Comparison of ENCODE assay signal across 14 cellular contexts in the genomic region with DNA sequence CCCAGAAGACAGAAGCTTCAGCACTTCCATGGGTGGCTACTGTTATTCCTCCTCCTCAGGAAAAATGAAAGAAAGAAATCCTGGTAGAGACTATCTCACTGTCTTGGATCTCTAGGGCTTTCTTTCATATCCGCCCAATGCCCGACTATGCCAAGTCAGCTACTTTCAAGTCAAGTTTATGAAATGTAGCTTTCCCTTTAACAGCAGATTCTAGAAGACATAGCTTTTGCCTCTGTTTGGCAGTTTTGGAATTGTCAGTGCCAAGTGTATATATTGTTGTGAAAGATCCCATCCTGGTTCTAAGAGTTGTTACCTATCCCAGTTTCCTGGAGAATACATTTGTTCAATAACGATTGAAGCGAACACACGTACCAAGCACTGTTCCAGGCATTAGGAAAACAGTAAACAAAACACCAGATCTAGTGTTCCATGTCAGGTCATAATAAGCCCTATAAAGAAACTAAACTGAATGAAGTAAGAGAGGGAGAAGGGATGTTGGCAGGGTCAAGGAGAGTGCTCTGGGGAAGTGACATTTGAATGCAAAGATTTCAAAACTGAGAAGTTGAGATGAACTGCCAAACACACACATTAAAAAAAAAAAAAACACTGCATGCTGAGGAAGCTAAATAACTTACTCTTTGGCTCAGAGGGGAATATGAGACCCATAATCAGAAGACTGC. TPM values are rescaled to one million over a fixed set of nuclear protein-coding genes. Genes with fewer than 3 reads are reported as not detected.
DNase-seq lines count a peak whose midpoint lies in the region; ATAC-seq, FAIRE-seq and TF ChIP-seq lines count a peak whose summit lies in the region.
"Had no signal": no experiment of that assay in that cellular context is flagged by ENCODE, and none has a peak within 500 bp of the region (broad histone marks: within the 10 kb centered on the region; RNA-seq: fewer than 3 reads in every experiment).

No MANE protein-coding gene starts in this region.

- H3K36me3 ChIP-seq in breast epithelium: no peaks in the 10 kb centered on the region
- H3K36me3 ChIP-seq in mammary epithelial cell (ENCODE audit: insufficient read depth, low read length): no peaks in the 10 kb centered on the region
- H3K36me3 ChIP-seq in urinary bladder (ENCODE audit: insufficient read depth): no peaks in the 10 kb centered on the region

- H3K27ac ChIP-seq in breast epithelium (no peak overlapping the region), mammary epithelial cell (ENCODE audit: insufficient read depth, low read depth, low read length) (no peak overlapping the region), right cardiac atrium (ENCODE audit: low read length) (no peak overlapping the region), urinary bladder (ENCODE audit: low read depth) (no peak overlapping the region)

- H2AFZ ChIP-seq in mammary epithelial cell (ENCODE audit: low read depth, low read length): no peak overlapping the region

- FAIRE-seq in H54 (lab: Jason Lieb, UNC): no peak

- TF ChIP-seq CTCF in breast epithelium (IDR thresholded peaks at IDR 0.05) (no peak), mammary epithelial cell (conservative IDR thresholded peaks at IDR 0.05 in 1 of 2, IDR thresholded peaks at IDR 0.05 in 1 of 2; ENCODE audit: extremely low read depth in 1 of 2, insufficient read depth in 1 of 2, low read depth in 1 of 2, low read length in 2 of 2) (no peak)

- no peaks in the 10 kb centered on the region for H3K79me2 ChIP-seq in mammary epithelial cell (ENCODE audit: insufficient read depth, low read length)

- ATAC-seq in HG03520 (IDR thresholded peaks at IDR 0.05; ENCODE audit: unreplicated experiment): peak; percentile 13
- ATAC-seq in right cardiac atrium: peak; percentile 68 to 77
- no peak for ATAC-seq in GM18517 (IDR thresholded peaks at IDR 0.05; ENCODE audit: unreplicated experiment)

- H4K20me1 ChIP-seq in mammary epithelial cell (ENCODE audit: insufficient read depth, low read length): no peaks in the 10 kb centered on the region

- 83% methylated on average over 5 of the region's 5 CpGs for WGBS in mammary epithelial cell (ENCODE audit: low coverage, missing lambda C conversion rate)
- WGBS in right cardiac atrium: 45% methylated on average over 5 of the region's 5 CpGs
- WGBS in urinary bladder: 51% methylated on average over 5 of the region's 5 CpGs

- no peaks in the 10 kb centered on the region for H3K9me3 ChIP-seq in breast epithelium
- H3K9me3 ChIP-seq in mammary epithelial cell (replicated peaks; ENCODE audit: insufficient read depth, low read length): no peaks in the 10 kb centered on the region
- no peaks in the 10 kb centered on the region for H3K9me3 ChIP-seq in right cardiac atrium (ENCODE audit: control insufficient read depth, low read length)

- H3K27me3 ChIP-seq in breast epithelium (no peaks in the 10 kb centered on the region), mammary epithelial cell (ENCODE audit: insufficient read depth, low read length) (peaks cover 2% of the 10 kb centered on the region), right cardiac atrium (ENCODE audit: control insufficient read depth, insufficient read depth) (no peaks in the 10 kb centered on the region)

- H3K4me3 ChIP-seq in breast epithelium (peak overlapping the region in 2 of 3 donors; percentile 9 to 32), mammary epithelial cell (replicated peaks in 1 of 3; ENCODE audit: insufficient read depth in 1 of 3, low read depth in 2 of 3, low read length in 3 of 3) (no peak overlapping the region), right cardiac atrium (ENCODE audit: low read length) (peak overlapping the region; percentile 47), urinary bladder (ENCODE audit: low read depth, low read length) (peak overlapping the region; percentile 29)

- no peaks in the 10 kb centered on the region for H3K4me1 ChIP-seq in breast epithelium
- no peaks in the 10 kb centered on the region for H3K4me1 ChIP-seq in mammary epithelial cell (ENCODE audit: insufficient read depth, low read length)
- H3K4me1 ChIP-seq in right cardiac atrium (ENCODE audit: control insufficient read depth, insufficient read depth, low read length): no peaks in the 10 kb centered on the region
- no peaks in the 10 kb centered on the region for H3K4me1 ChIP-seq in urinary bladder (ENCODE audit: insufficient read depth)

- in situ Hi-C loops in mammary epithelial cell (cut with MboI; ENCODE audit: low sequenced_read_pairs in 2 of 2): loop anchor here in 1 of 2 donors (25.0 kb wide), 1 partner anchor 1098 kb away; no protein-coding TSS in a partner anchor
- in situ Hi-C loops in G401 (cut with HindIII; ENCODE audit: low sequenced_read_pairs): no loop called here

- no peak overlapping the region for H3K9ac ChIP-seq in mammary epithelial cell (ENCODE audit: insufficient read depth, low read length)

- no peak for DNase-seq in breast epithelium (ENCODE audit: low spot score in 2 of 2)
- no peak for DNase-seq in mammary epithelial cell
- DNase-seq in right cardiac atrium: peak in 1 of 3 donors; percentile 62
- no peak for DNase-seq in H54 (ENCODE audit: insufficient read length, low spot score)
- no peak for DNase-seq in G401 (ENCODE audit: low spot score)
- DNase-seq: activated CD4-positive, alpha-beta T cell treated with anti-CD3 and anti-CD28 coated beads, Interleukin-2, amount 50 U/mL, for 48 hours; effector CD4-positive, alpha-beta T cell; GOT3 had no signal

- TF ChIP-seq POLR2A in breast epithelium (IDR thresholded peaks at IDR 0.05): no peak
- no peak for TF ChIP-seq POLR2A in H54 (IDR thresholded peaks at IDR 0.05; ENCODE audit: low read depth, low read length)

- CTCF ChIA-PET in mammary epithelial cell (lab: Charles Lee; ENCODE audit: low non-redundant PET): interaction anchor here (0.7 kb wide), 1 partner anchor 74 kb away, joined by 3 read pairs; no protein-coding TSS in a partner anchor

- dilution Hi-C loops in mammary epithelial cell (cut with HindIII; ENCODE audit: low sequenced_read_pairs): no loop called here

- intact Hi-C loops in breast epithelium (cut with DNase I; ENCODE audit: low total_unique reads): no loop called here
- intact Hi-C loops in mammary epithelial cell (cut with micrococcal nuclease): no loop called here
- intact Hi-C loops in right cardiac atrium (cut with DNase I): no loop called here

- no TSS peak for BruUV-seq in mammary epithelial cell (replicated peaks; lab: Mats Ljungman, UMichigan)

- no peak overlapping the region for H3K4me2 ChIP-seq in mammary epithelial cell (ENCODE audit: insufficient read depth, low read depth, low read length)

RNA-seq across cellular contexts. Expression of a gene that starts 14.5 kb away (rescaled TPM):
- total RNA-seq in breast epithelium (under 1 TPM in 1 of 3 donors, not detected in 2; 0.32 TPM), mammary epithelial cell (not detected), right cardiac atrium (10 to 100 TPM in 1 of 4 donors, 1 to 10 TPM in 3; 3.1 to 12.1 (median 4.6) TPM), urinary bladder (0.32 TPM)
- polyA plus RNA-seq in mammary epithelial cell (not detected), right cardiac atrium (2.6 TPM), urinary bladder (0.16 TPM)
- not detected for polyA minus RNA-seq in mammary epithelial cell
- total RNA-seq in G401 (2014; rRNA removed; shearing (Covaris generic)): not detected in 2 replicates
- total RNA-seq: temporal lobe had no signal

RNA-seq across cellular contexts. Expression of a gene that starts 22.0 kb away (rescaled TPM):
- total RNA-seq in breast epithelium (not detected), mammary epithelial cell (not detected), right cardiac atrium (not detected), urinary bladder (not detected)
- polyA plus RNA-seq in mammary epithelial cell (not detected), right cardiac atrium (not detected), urinary bladder (not detected)
- polyA minus RNA-seq in mammary epithelial cell: not detected
- not detected in 2 replicates for total RNA-seq in G401 (2014; rRNA removed; shearing (Covaris generic))
- total RNA-seq: posterior vena cava had no signal
- polyA plus RNA-seq: BJ had no signal

RNA-seq across cellular contexts. Expression of a gene that starts 52.3 kb away (rescaled TPM):
- total RNA-seq in breast epithelium (100 to 1,000 TPM in 2 of 3 donors, 10 to 100 TPM in 1; 10.1 to 700 (median 337) TPM), mammary epithelial cell (under 1 TPM in 1 of 2 donors, not detected in 1; 0.33 TPM), right cardiac atrium (10 to 100 TPM in 1 of 4 donors, 1 to 10 TPM in 3; 1.8 to 20.0 (median 4.4) TPM), urinary bladder (4.5 TPM)
- polyA plus RNA-seq in mammary epithelial cell (not detected), right cardiac atrium (0.36 TPM), urinary bladder (6.9 TPM)
- not detected for polyA minus RNA-seq in mammary epithelial cell
- total RNA-seq in G401 (2014; rRNA removed; shearing (Covaris generic)): not detected in 2 replicates
- total RNA-seq: temporal lobe had no signal

Comparison
In these comparisons a context has a peak if more than half of its experiments do, and no peak if none do; other contexts are left out.
1. H3K4me3 ChIP-seq: peak in breast epithelium (2 of 3), right cardiac atrium (single experiment) and urinary bladder (single experiment); none in mammary epithelial cell (0 of 3).